1 cellular context compared by ENCODE assay signal in genomic region chr9:71741841-71742648, GRCh38.
A peak's percentile ranks its signal among the peaks of the same experiment; 100 is the strongest.
TF ChIP-seq lines count a peak whose summit lies in the region.

No MANE protein-coding gene starts in this region.

TF ChIP-seq in HepG2, 621 proteins besides CTCF, POLR2A, EP300 and RAD21 (continued from another document and continues in another):
- TF ChIP-seq, protein P1, sequence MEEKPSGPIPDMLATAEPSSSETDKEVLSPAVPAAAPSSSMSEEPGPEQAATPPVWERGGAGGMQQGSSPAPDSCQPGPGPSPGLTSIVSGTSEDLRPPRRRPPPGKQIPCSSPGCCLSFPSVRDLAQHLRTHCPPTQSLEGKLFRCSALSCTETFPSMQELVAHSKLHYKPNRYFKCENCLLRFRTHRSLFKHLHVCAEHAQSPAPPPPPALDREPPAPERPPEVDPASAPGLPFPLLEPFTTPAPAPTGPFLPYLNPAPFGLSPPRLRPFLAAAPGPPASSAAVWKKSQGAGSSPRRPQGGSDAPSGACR (CRISPR knock-in tag; IDR thresholded peaks at IDR 0.05): no peak; the same call in 1 of the 2 replicates
- TF ChIP-seq PHF20 (CRISPR knock-in tag; IDR thresholded peaks at IDR 0.05) (no peak), HMGXB3 (CRISPR knock-in tag; IDR thresholded peaks at IDR 0.05; ENCODE audit: borderline replicate concordance) (no peak), NFATC3 (CRISPR knock-in tag; IDR thresholded peaks at IDR 0.05) (no peak), TIGD3 (CRISPR knock-in tag; IDR thresholded peaks at IDR 0.05; ENCODE audit: borderline replicate concordance) (no peak), EHMT2 (IDR thresholded peaks at IDR 0.05; ENCODE audit: borderline replicate concordance, low read depth, low read length) (no peak), ZFP36L1 (CRISPR knock-in tag; IDR thresholded peaks at IDR 0.05) (0 out of 2 replicates have a peak, but pooled peaks have one; percentile 23), KLF13 (CRISPR knock-in tag; IDR thresholded peaks at IDR 0.05) (no peak), NR2F2 (IDR thresholded peaks at IDR 0.05; ENCODE audit: borderline replicate concordance, low read depth) (no peak), ZBTB33 (CRISPR knock-in tag; IDR thresholded peaks at IDR 0.05) (no peak), ZNF644 (CRISPR knock-in tag; IDR thresholded peaks at IDR 0.05; ENCODE audit: low read depth) (no peak), TAF15 (IDR thresholded peaks at IDR 0.05; ENCODE audit: low read depth, low read length, poor library complexity, severe bottlenecking) (no peak), PAX8 (CRISPR knock-in tag; IDR thresholded peaks at IDR 0.05; ENCODE audit: borderline replicate concordance) (no peak), TCF7 (IDR thresholded peaks at IDR 0.05; ENCODE audit: low read depth) (peak; percentile 93), ZMYM3 (CRISPR knock-in tag; IDR thresholded peaks at IDR 0.05) (no peak), TARDBP (CRISPR knock-in tag; IDR thresholded peaks at IDR 0.05) (peak; percentile 66), ZFP37 (CRISPR knock-in tag; IDR thresholded peaks at IDR 0.05; ENCODE audit: borderline replicate concordance) (no peak), AGO1 (IDR thresholded peaks at IDR 0.05; ENCODE audit: low read depth, low read length, poor library complexity, severe bottlenecking) (no peak), NCOA1 (CRISPR knock-in tag; IDR thresholded peaks at IDR 0.05) (no peak), ZNF234 (CRISPR knock-in tag; conservative IDR thresholded peaks at IDR 0.05) (no peak), ZNF569 (CRISPR knock-in tag; IDR thresholded peaks at IDR 0.05; ENCODE audit: borderline replicate concordance) (no peak), ISX (CRISPR knock-in tag; conservative IDR thresholded peaks at IDR 0.05) (no peak), DNMT3B (CRISPR knock-in tag; conservative IDR thresholded peaks at IDR 0.05) (no peak), ZNF451 (CRISPR knock-in tag; IDR thresholded peaks at IDR 0.05) (no peak), REXO4 (CRISPR knock-in tag; IDR thresholded peaks at IDR 0.05; ENCODE audit: borderline replicate concordance) (no peak), ZNF619 (CRISPR knock-in tag; IDR thresholded peaks at IDR 0.05) (no peak), ZNF510 (CRISPR knock-in tag; IDR thresholded peaks at IDR 0.05; ENCODE audit: low read depth) (no peak), RFXANK (CRISPR knock-in tag; IDR thresholded peaks at IDR 0.05) (no peak), SNAI1 (CRISPR knock-in tag; IDR thresholded peaks at IDR 0.05; ENCODE audit: borderline replicate concordance) (no peak), DZIP1 (CRISPR knock-in tag; IDR thresholded peaks at IDR 0.05) (no peak), SSRP1 (CRISPR knock-in tag; IDR thresholded peaks at IDR 0.05) (no peak), ZIK1 (CRISPR knock-in tag; IDR thresholded peaks at IDR 0.05; ENCODE audit: borderline replicate concordance, low read depth) (no peak), PAWR (CRISPR knock-in tag; IDR thresholded peaks at IDR 0.05; ENCODE audit: borderline replicate concordance) (no peak), MAFF (IDR thresholded peaks at IDR 0.05; ENCODE audit: low read depth, low read length) (no peak), ZNF282 (IDR thresholded peaks at IDR 0.05; ENCODE audit: partially characterized antibody) (no peak), KAT2B (IDR thresholded peaks at IDR 0.05; ENCODE audit: borderline replicate concordance, low read depth, low read length) (no peak), ZFY (CRISPR knock-in tag; IDR thresholded peaks at IDR 0.05) (peak; percentile 21; the same call in 1 of the 2 replicates), MYC (CRISPR knock-in tag; IDR thresholded peaks at IDR 0.05; ENCODE audit: borderline replicate concordance) (no peak), ZNF552 (CRISPR knock-in tag; IDR thresholded peaks at IDR 0.05; ENCODE audit: borderline replicate concordance) (no peak), ZNF557 (CRISPR knock-in tag; IDR thresholded peaks at IDR 0.05) (no peak), MXI1 (IDR thresholded peaks at IDR 0.05; ENCODE audit: borderline replicate concordance, low read depth, low read length) (no peak), HNRNPLL (IDR thresholded peaks at IDR 0.05; ENCODE audit: low read depth, low read length, poor library complexity, severe bottlenecking) (no peak), RAD51 (IDR thresholded peaks at IDR 0.05; ENCODE audit: borderline replicate concordance) (no peak), REPIN1 (CRISPR knock-in tag; IDR thresholded peaks at IDR 0.05; ENCODE audit: borderline replicate concordance, low read depth) (no peak), SIX4 (CRISPR knock-in tag; IDR thresholded peaks at IDR 0.05) (no peak), SRSF4 (IDR thresholded peaks at IDR 0.05; ENCODE audit: low read depth, low read length, poor library complexity, severe bottlenecking) (no peak), ZBTB1 (CRISPR knock-in tag; IDR thresholded peaks at IDR 0.05; ENCODE audit: borderline replicate concordance) (no peak), ZNF329 (CRISPR knock-in tag; IDR thresholded peaks at IDR 0.05; ENCODE audit: low read depth) (no peak), MED8 (CRISPR knock-in tag; IDR thresholded peaks at IDR 0.05; ENCODE audit: insufficient replicate concordance) (no peak), ZBTB21 (CRISPR knock-in tag; IDR thresholded peaks at IDR 0.05) (no peak)
- TF ChIP-seq, protein P2, sequence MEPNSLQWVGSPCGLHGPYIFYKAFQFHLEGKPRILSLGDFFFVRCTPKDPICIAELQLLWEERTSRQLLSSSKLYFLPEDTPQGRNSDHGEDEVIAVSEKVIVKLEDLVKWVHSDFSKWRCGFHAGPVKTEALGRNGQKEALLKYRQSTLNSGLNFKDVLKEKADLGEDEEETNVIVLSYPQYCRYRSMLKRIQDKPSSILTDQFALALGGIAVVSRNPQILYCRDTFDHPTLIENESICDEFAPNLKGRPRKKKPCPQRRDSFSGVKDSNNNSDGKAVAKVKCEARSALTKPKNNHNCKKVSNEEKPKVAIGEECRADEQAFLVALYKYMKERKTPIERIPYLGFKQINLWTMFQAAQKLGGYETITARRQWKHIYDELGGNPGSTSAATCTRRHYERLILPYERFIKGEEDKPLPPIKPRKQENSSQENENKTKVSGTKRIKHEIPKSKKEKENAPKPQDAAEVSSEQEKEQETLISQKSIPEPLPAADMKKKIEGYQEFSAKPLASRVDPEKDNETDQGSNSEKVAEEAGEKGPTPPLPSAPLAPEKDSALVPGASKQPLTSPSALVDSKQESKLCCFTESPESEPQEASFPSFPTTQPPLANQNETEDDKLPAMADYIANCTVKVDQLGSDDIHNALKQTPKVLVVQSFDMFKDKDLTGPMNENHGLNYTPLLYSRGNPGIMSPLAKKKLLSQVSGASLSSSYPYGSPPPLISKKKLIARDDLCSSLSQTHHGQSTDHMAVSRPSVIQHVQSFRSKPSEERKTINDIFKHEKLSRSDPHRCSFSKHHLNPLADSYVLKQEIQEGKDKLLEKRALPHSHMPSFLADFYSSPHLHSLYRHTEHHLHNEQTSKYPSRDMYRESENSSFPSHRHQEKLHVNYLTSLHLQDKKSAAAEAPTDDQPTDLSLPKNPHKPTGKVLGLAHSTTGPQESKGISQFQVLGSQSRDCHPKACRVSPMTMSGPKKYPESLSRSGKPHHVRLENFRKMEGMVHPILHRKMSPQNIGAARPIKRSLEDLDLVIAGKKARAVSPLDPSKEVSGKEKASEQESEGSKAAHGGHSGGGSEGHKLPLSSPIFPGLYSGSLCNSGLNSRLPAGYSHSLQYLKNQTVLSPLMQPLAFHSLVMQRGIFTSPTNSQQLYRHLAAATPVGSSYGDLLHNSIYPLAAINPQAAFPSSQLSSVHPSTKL (CRISPR knock-in tag; IDR thresholded peaks at IDR 0.05): peak; percentile 92
- TF ChIP-seq, protein P3, sequence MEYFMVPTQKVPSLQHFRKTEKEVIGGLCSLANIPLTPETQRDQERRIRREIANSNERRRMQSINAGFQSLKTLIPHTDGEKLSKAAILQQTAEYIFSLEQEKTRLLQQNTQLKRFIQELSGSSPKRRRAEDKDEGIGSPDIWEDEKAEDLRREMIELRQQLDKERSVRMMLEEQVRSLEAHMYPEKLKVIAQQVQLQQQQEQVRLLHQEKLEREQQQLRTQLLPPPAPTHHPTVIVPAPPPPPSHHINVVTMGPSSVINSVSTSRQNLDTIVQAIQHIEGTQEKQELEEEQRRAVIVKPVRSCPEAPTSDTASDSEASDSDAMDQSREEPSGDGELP (IDR thresholded peaks at IDR 0.05; ENCODE audit: borderline replicate concordance, low read depth): no peak
- TF ChIP-seq, protein P4, sequence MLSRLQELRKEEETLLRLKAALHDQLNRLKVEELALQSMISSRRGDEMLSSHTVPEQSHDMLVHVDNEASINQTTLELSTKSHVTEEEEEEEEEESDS (CRISPR knock-in tag; IDR thresholded peaks at IDR 0.05; ENCODE audit: borderline replicate concordance): no peak
